In the genomic region with DNA sequence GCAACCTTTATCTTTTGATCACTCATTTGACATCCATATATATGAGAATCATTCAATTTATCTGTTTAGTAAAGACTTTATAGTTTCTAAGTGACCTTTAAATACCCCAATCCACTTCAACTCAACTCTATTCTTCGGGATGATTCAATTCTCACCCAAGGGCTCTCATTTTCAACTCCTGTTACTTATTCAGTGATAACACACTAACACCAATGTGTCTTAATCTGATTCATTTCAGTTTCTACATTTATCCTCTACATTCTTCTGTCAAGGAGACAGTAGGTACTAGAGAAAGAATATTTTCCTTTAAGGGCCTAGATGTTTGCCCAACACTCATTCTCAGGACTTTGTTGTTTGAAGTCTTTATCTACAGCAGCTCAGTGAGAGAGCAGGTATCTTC, we compare ENCODE assay signal across 14 cellular contexts. TPM values are rescaled to one million over a fixed set of nuclear protein-coding genes. Genes with fewer than 3 reads are reported as not detected.
DNase-seq lines count a peak whose midpoint lies in the region; ATAC-seq and TF ChIP-seq lines count a peak whose summit lies in the region.
"Had no signal": no experiment of that assay in that cellular context is flagged by ENCODE, and none has a peak within 500 bp of the region (broad histone marks: within the 10 kb centered on the region; RNA-seq: fewer than 3 reads in every experiment).

No MANE protein-coding gene starts in this region.

- peaks cover 15 to 31% of the 10 kb centered on the region in 2 donors for H3K36me3 ChIP-seq in muscle layer of duodenum (ENCODE audit: control insufficient read depth in 1 of 2, insufficient read depth in 2 of 2, low read length in 2 of 2)
- peaks cover 33% of the 10 kb centered on the region for H3K36me3 ChIP-seq in GM23338 (ENCODE audit: insufficient read depth)
- H3K36me3 ChIP-seq in heart right ventricle = peaks cover 0 to 37% (median 23%) of the 10 kb centered on the region in 9 donors

- H3K79me2 ChIP-seq in GM23338 (replicated peaks; ENCODE audit: insufficient read depth) = peaks cover 100% of the 10 kb centered on the region

- H3K4me1 Mint-ChIP-seq in IgD-negative memory B cell (peaks cover 45 to 58% (median 58%) of the 10 kb centered on the region in 3 donors), GM23338 (peaks cover 44% of the 10 kb centered on the region)

- no peaks in the 10 kb centered on the region for H3K9me3 ChIP-seq in muscle layer of duodenum (ENCODE audit: control insufficient read depth in 1 of 2, low read length in 2 of 2)
- no peaks in the 10 kb centered on the region for H3K9me3 ChIP-seq in heart right ventricle

- peak overlapping the region in 2 of 4 donors; percentile 14 to 15 for H3K4me3 Mint-ChIP-seq in IgD-negative memory B cell
- no peak overlapping the region for H3K4me3 Mint-ChIP-seq in GM23338
- H3K4me3 Mint-ChIP-seq: HFFc6 had no signal

- intact Hi-C loops in heart right ventricle (cut with DNase I) = loop anchor here in 4 of 10 donors (10.0 kb wide), 4 partner anchors 124 to 354 kb away; no protein-coding TSS in a partner anchor

- peaks cover 73% of the 10 kb centered on the region for H4K20me1 ChIP-seq in GM23338 (replicated peaks; ENCODE audit: insufficient read depth)

- no peaks in the 10 kb centered on the region for H3K9me2 ChIP-seq in GM23338 (ENCODE audit: insufficient read depth)

- no peaks in the 10 kb centered on the region for H3F3A ChIP-seq in GM23338 (replicated peaks; ENCODE audit: low read depth)

- H3K4me2 ChIP-seq in GM23338 = no peak overlapping the region

- H3K27me3 Mint-ChIP-seq in IgD-negative memory B cell = peaks cover 2% of the 10 kb centered on the region
- H3K27me3 Mint-ChIP-seq in GM23338 (ENCODE audit: insufficient read depth, low read depth, poor library complexity) = peaks cover 2% of the 10 kb centered on the region

- no peaks in the 10 kb centered on the region for H3K27me3 ChIP-seq in muscle layer of duodenum (ENCODE audit: low read depth, low read length)
- H3K27me3 ChIP-seq in GM23338 (ENCODE audit: insufficient read depth) = no peaks in the 10 kb centered on the region
- H3K27me3 ChIP-seq in heart right ventricle = no peaks in the 10 kb centered on the region

- no peaks in the 10 kb centered on the region for H3K9me3 Mint-ChIP-seq in IgD-negative memory B cell
- no peaks in the 10 kb centered on the region for H3K9me3 Mint-ChIP-seq in GM23338
- H3K9me3 Mint-ChIP-seq: HFFc6 had no signal

- WGBS in heart right ventricle, 2 donors = 31 to 60% methylated on average over 1 of the region's 1 CpG

- peak; percentile 37 for ATAC-seq in GM18498 (IDR thresholded peaks at IDR 0.05; ENCODE audit: unreplicated experiment)
- peak; percentile 31 for ATAC-seq in GM21529 (IDR thresholded peaks at IDR 0.05; ENCODE audit: unreplicated experiment)
- ATAC-seq in GM23338 = no peak
- no peak for ATAC-seq in heart right ventricle

- DNase-seq in NCI-H1092 treated with DMSO at 0.1 percent for 48 hours (lab: John Stamatoyannopoulos, UW) = no peak
- no peak for DNase-seq in GM23338 (ENCODE audit: low spot score)
- no peak for DNase-seq in heart right ventricle
- no peak for DNase-seq in NOMO-1 treated with dmso at 0.1 percent for 144 hours (lab: John Stamatoyannopoulos, UW; ENCODE audit: unreplicated experiment)
- DNase-seq: HFFc6; KBM-7; mesenchymal stem cell; stimulated activated CD8-positive, alpha-beta memory T cell treated with anti-CD3 and anti-CD28 coated beads, Interleukin-4, amount 100 ng/mL, for 48 hours had no signal

- H3K4me3 ChIP-seq in muscle layer of duodenum (ENCODE audit: low read depth in 1 of 2, low read length in 2 of 2) (no peak overlapping the region), GM23338 (no peak overlapping the region), heart right ventricle (peak overlapping the region in 1 of 10 donors; percentile 3)
- H3K4me3 ChIP-seq: SK-N-MC, skin epidermis had no signal

- H3K36me3 Mint-ChIP-seq in IgD-negative memory B cell (no peaks in the 10 kb centered on the region), GM23338 (ENCODE audit: low read depth) (peaks cover 37% of the 10 kb centered on the region)

- H3K27ac ChIP-seq in muscle layer of duodenum (ENCODE audit: low read length) (peak overlapping the region; percentile 10), GM23338 (ENCODE audit: low read depth) (no peak overlapping the region), heart right ventricle (peak overlapping the region in 2 of 10 donors; percentile 40 to 61)
- H3K27ac ChIP-seq: SK-N-MC, skin epidermis had no signal

- H3K27ac Mint-ChIP-seq in IgD-negative memory B cell = peak overlapping the region in 2 of 3 donors; percentile 3 to 52
- H3K27ac Mint-ChIP-seq in GM23338 = no peak overlapping the region
- H3K27ac Mint-ChIP-seq: HFFc6 had no signal

- H3K4me1 ChIP-seq in muscle layer of duodenum (ENCODE audit: control insufficient read depth in 1 of 2, insufficient read depth in 2 of 2, low read length in 2 of 2) (peaks cover 28 to 58% of the 10 kb centered on the region in 2 donors), GM23338 (ENCODE audit: insufficient read depth) (peaks cover 42% of the 10 kb centered on the region), heart right ventricle (peaks cover 21 to 97% (median 77%) of the 10 kb centered on the region in 9 donors)

- no peak overlapping the region for H2AFZ ChIP-seq in GM23338

- no peak for TF ChIP-seq CTCF in GM23338 (conservative IDR thresholded peaks at IDR 0.05; ENCODE audit: low read depth in 2 of 2)
- no peak for TF ChIP-seq CTCF in heart right ventricle (IDR thresholded peaks at IDR 0.05)

TF ChIP-seq in GM23338, 12 proteins besides CTCF, POLR2A, EP300 and RAD21 (continues in another document):
- no peak for TF ChIP-seq ZNF114 (CRISPR knock-in tag; IDR thresholded peaks at IDR 0.05)
- TF ChIP-seq, protein P1, sequence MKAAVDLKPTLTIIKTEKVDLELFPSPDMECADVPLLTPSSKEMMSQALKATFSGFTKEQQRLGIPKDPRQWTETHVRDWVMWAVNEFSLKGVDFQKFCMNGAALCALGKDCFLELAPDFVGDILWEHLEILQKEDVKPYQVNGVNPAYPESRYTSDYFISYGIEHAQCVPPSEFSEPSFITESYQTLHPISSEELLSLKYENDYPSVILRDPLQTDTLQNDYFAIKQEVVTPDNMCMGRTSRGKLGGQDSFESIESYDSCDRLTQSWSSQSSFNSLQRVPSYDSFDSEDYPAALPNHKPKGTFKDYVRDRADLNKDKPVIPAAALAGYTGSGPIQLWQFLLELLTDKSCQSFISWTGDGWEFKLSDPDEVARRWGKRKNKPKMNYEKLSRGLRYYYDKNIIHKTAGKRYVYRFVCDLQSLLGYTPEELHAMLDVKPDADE (IDR thresholded peaks at IDR 0.05) = no peak
- TF ChIP-seq ZNF331 (CRISPR knock-in tag; IDR thresholded peaks at IDR 0.05; ENCODE audit: low read depth) = no peak
- no peak for TF ChIP-seq EZH2phosphoT487 (IDR thresholded peaks at IDR 0.05; ENCODE audit: unreplicated experiment)
- TF ChIP-seq NANOG (IDR thresholded peaks at IDR 0.05; ENCODE audit: borderline replicate concordance) = no peak
- no peak for TF ChIP-seq CREB1 (CRISPR knock-in tag; IDR thresholded peaks at IDR 0.05; ENCODE audit: low read depth)
- no peak for TF ChIP-seq STAT1 (IDR thresholded peaks at IDR 0.05; ENCODE audit: unreplicated experiment)
- TF ChIP-seq, protein P2, sequence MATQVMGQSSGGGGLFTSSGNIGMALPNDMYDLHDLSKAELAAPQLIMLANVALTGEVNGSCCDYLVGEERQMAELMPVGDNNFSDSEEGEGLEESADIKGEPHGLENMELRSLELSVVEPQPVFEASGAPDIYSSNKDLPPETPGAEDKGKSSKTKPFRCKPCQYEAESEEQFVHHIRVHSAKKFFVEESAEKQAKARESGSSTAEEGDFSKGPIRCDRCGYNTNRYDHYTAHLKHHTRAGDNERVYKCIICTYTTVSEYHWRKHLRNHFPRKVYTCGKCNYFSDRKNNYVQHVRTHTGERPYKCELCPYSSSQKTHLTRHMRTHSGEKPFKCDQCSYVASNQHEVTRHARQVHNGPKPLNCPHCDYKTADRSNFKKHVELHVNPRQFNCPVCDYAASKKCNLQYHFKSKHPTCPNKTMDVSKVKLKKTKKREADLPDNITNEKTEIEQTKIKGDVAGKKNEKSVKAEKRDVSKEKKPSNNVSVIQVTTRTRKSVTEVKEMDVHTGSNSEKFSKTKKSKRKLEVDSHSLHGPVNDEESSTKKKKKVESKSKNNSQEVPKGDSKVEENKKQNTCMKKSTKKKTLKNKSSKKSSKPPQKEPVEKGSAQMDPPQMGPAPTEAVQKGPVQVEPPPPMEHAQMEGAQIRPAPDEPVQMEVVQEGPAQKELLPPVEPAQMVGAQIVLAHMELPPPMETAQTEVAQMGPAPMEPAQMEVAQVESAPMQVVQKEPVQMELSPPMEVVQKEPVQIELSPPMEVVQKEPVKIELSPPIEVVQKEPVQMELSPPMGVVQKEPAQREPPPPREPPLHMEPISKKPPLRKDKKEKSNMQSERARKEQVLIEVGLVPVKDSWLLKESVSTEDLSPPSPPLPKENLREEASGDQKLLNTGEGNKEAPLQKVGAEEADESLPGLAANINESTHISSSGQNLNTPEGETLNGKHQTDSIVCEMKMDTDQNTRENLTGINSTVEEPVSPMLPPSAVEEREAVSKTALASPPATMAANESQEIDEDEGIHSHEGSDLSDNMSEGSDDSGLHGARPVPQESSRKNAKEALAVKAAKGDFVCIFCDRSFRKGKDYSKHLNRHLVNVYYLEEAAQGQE (IDR thresholded peaks at IDR 0.05; ENCODE audit: unreplicated experiment) = no peak
- no peak for TF ChIP-seq JUNB (IDR thresholded peaks at IDR 0.05; ENCODE audit: unreplicated experiment)
- no peak for TF ChIP-seq POLR2AphosphoS5 (IDR thresholded peaks at IDR 0.05; ENCODE audit: low read depth)
- no peak for TF ChIP-seq EZH2 (IDR thresholded peaks at IDR 0.05; ENCODE audit: low read depth, unreplicated experiment)

RNA-seq across cellular contexts. Expression of a gene that starts 7.1 kb away (rescaled TPM):
- polyA plus RNA-seq in IgD-negative memory B cell = 59.1 TPM
- 92.2 and 108 TPM in 2 replicates for total RNA-seq in GM23338 (2014; rRNA removed; shearing (Covaris generic))
- 159 and 166 TPM in 2 replicates for polyA plus RNA-seq in GM23338 (2016; fragmentation: Nextera tagmentation; extraction: Ambion mirVana)
- 10 to 100 TPM; 19.1 to 42.2 (median 29.6) TPM for total RNA-seq in heart right ventricle
- 100 to 1,000 TPM in 1 of 2 donors, 10 to 100 TPM in 1; 28.3 to 148 TPM for polyA plus RNA-seq in heart right ventricle

RNA-seq across cellular contexts. Expression of a gene that starts 25.3 kb away (rescaled TPM):
- polyA plus RNA-seq in IgD-negative memory B cell (0.10 TPM), GM23338 (2016; fragmentation: Nextera tagmentation; extraction: Ambion mirVana) (5.5 and 5.7 TPM in 2 replicates), heart right ventricle (10 to 100 TPM; 11.8 to 14.1 TPM)
- 8.3 and 10.9 TPM in 2 replicates for total RNA-seq in GM23338 (2014; rRNA removed; shearing (Covaris generic))
- 10 to 100 TPM in 9 of 10 donors, 1 to 10 TPM in 1; 9.7 to 21.1 (median 14.8) TPM for total RNA-seq in heart right ventricle

Comparison
In these comparisons a context has a peak if more than half of its experiments do, and no peak if none do; other contexts are left out.
1. ATAC-seq: peak in GM18498 (single experiment) and GM21529 (single experiment); none in GM23338 (single experiment) and heart right ventricle (0 of 8).